ENCODE assay signal across 11 cellular contexts in genomic region chr10:7027913-7028808, GRCh38.
DNase-seq lines count a peak whose midpoint lies in the region; ATAC-seq and TF ChIP-seq lines count a peak whose summit lies in the region.
"Had no signal": no experiment of that assay in that cellular context is flagged by ENCODE, and none has a peak within 500 bp of the region (broad histone marks: within the 10 kb centered on the region; RNA-seq: fewer than 3 reads in every experiment).

No MANE protein-coding gene starts in this region.

- 72% methylated on average over 7 of the region's 7 CpGs for WGBS in right cardiac atrium

- no peak overlapping the region for H3K4me3 ChIP-seq in right cardiac atrium (ENCODE audit: low read length)
- H3K4me3 ChIP-seq: BLaER1 had no signal

- no peaks in the 10 kb centered on the region for H3K27me3 ChIP-seq in right cardiac atrium (ENCODE audit: control insufficient read depth, insufficient read depth)
- H3K27me3 ChIP-seq: BLaER1 had no signal

- no peak overlapping the region for H3K27ac ChIP-seq in right cardiac atrium (ENCODE audit: low read length)
- H3K27ac ChIP-seq: BLaER1 had no signal

- H3K4me1 ChIP-seq in right cardiac atrium (ENCODE audit: control insufficient read depth, insufficient read depth, low read length), result no peaks in the 10 kb centered on the region

- intact Hi-C loops in Right ventricle myocardium superior (cut with DNase I), result no loop called here
- intact Hi-C loops in right cardiac atrium (cut with DNase I), result no loop called here

- H3K9me3 ChIP-seq in right cardiac atrium (ENCODE audit: control insufficient read depth, low read length), result no peaks in the 10 kb centered on the region

- peak; percentile 27 for TF ChIP-seq POLR2A in erythroblast (IDR thresholded peaks at IDR 0.05; ENCODE audit: low read length)

- peak; percentile 38 for ATAC-seq in Right ventricle myocardium superior (ENCODE audit: poor library complexity)
- ATAC-seq in right cardiac atrium, result no peak
- no peak for ATAC-seq in GM21528 (IDR thresholded peaks at IDR 0.05; ENCODE audit: low FRiP score, unreplicated experiment)

- no peak for DNase-seq in Right ventricle myocardium superior
- DNase-seq in right cardiac atrium, result no peak
- peak; percentile 18 for DNase-seq in RKO (ENCODE audit: low spot score)
- peak; percentile 30 to 60 for DNase-seq in erythroblast (lab: John Stamatoyannopoulos, UW)
- DNase-seq in stromal cell of bone marrow (ENCODE audit: low read depth), result peak; percentile 31
- DNase-seq in NCI-H187 (lab: John Stamatoyannopoulos, UW), result no peak
- no peak for DNase-seq in stimulated activated CD4-positive, alpha-beta T cell treated with anti-CD3 and anti-CD28 coated beads, Interleukin-2, amount 100 ng/mL, for 48 hours
- DNase-seq: naive B cell, NCI-H2227 treated with DMSO at 0.1 percent for 48 hours had no signal

Comparison
In these comparisons a context has a peak if more than half of its experiments do, and no peak if none do; other contexts are left out.
1. DNase-seq: peak in RKO (single experiment), erythroblast (2 of 2) and stromal cell of bone marrow (single experiment); none in Right ventricle myocardium superior (single experiment), right cardiac atrium (0 of 3), NCI-H187 (0 of 2) and stimulated activated CD4-positive, alpha-beta T cell treated with anti-CD3 and anti-CD28 coated beads, Interleukin-2, amount 100 ng/mL, for 48 hours (0 of 2).